20 cellular contexts compared by ENCODE assay signal in the genomic region with DNA sequence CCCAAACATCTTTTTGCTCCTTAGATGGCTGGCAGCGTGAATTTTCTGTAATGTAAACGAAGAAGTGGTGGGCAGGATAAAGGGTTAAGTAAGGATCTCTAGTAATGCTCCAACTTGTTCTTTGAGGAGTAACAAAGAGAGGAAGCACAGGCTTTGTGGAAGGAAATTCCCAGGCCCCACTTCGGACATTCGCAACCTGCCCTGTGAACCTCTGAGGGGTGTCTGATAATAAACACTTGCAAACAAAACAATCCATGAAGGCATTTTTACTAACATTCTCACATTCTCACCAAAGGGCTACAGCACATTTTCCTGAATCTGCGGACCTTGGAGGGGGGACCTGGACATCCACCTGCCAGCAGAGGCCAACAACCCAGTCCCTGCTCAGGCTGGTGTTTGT. TPM values are rescaled to one million over a fixed set of nuclear protein-coding genes. Genes with fewer than 3 reads are reported as not detected.
"Had no signal": no experiment of that assay in that cellular context is flagged by ENCODE, and none has a peak within 500 bp of the region (broad histone marks: within the 10 kb centered on the region; RNA-seq: fewer than 3 reads in every experiment).

No MANE protein-coding gene starts in this region.

- H3K4me1 Mint-ChIP-seq: activated naive CD8-positive, alpha-beta T cell treated with anti-CD3 and anti-CD28 coated beads, Interleukin-2, amount 50 U/mL, for 24 hours; activated T-helper 17 cell treated with anti-CD3 and anti-CD28 coated beads, Interleukin-2, amount 50 U/mL, for 72 hours; neural progenitor cell; T-cell had no signal

- DNase-seq: activated CD4-positive, CD25-positive, alpha-beta regulatory T cell treated with anti-CD3 and anti-CD28 coated beads, Interleukin-2, amount 50 U/mL, for 72 hours; activated naive CD4-positive, alpha-beta T cell treated with anti-CD3 and anti-CD28 coated beads for 36 hours; activated naive CD8-positive, alpha-beta T cell treated with anti-CD3 and anti-CD28 coated beads, Interleukin-2, amount 50 U/mL, for 24 hours; aorta; cerebellar nuclear complex; effector memory CD4-positive, alpha-beta T cell; islet precursor cell; ovary; retina; T-cell; T-helper 9 cell; testis had no signal

- H3K36me3 Mint-ChIP-seq: neural progenitor cell, T-cell had no signal

- H3K27ac ChIP-seq: epithelial cell of prostate, neural progenitor cell, ovary, SK-N-MC, testis had no signal

- H3K27me3 ChIP-seq: neural progenitor cell, ovary, testis had no signal

- FAIRE-seq: frontal cortex had no signal

- H3K9me3 ChIP-seq: ovary, testis had no signal

- H3K4me3 ChIP-seq: neural progenitor cell, ovary, SK-N-MC, smooth muscle cell, testis had no signal

- H3K4me1 ChIP-seq: neural progenitor cell had no signal

- ATAC-seq: activated naive CD8-positive, alpha-beta T cell treated with anti-CD3 and anti-CD28 coated beads, Interleukin-2, amount 50 U/mL, for 24 hours; activated T-helper 17 cell treated with anti-CD3 and anti-CD28 coated beads, Interleukin-2, amount 50 U/mL, for 72 hours; T-cell had no signal

- H3K36me3 ChIP-seq: neural progenitor cell, ovary had no signal

- H3K9me3 Mint-ChIP-seq: activated naive CD4-positive, alpha-beta T cell treated with anti-CD3 and anti-CD28 coated beads for 36 hours; activated naive CD8-positive, alpha-beta T cell treated with anti-CD3 and anti-CD28 coated beads, Interleukin-2, amount 50 U/mL, for 24 hours; stimulated activated naive CD8-positive, alpha-beta T cell treated with anti-CD3 and anti-CD28 coated beads, Interleukin-15, Interleukin-2, amounts not matched to agents 100 ng/mL and 50 ng/mL, for 24 hours; T-cell had no signal

- H3K4me3 Mint-ChIP-seq: activated naive CD4-positive, alpha-beta T cell treated with anti-CD3 and anti-CD28 coated beads for 36 hours; activated naive CD8-positive, alpha-beta T cell treated with anti-CD3 and anti-CD28 coated beads, Interleukin-2, amount 50 U/mL, for 24 hours; activated T-helper 17 cell treated with anti-CD3 and anti-CD28 coated beads, Interleukin-2, amount 50 U/mL, for 72 hours; neural progenitor cell; stimulated activated naive CD8-positive, alpha-beta T cell treated with anti-CD3 and anti-CD28 coated beads, Interleukin-15, Interleukin-2, amounts not matched to agents 100 ng/mL and 50 ng/mL, for 24 hours; T-cell had no signal

- H3K27ac Mint-ChIP-seq: activated naive CD4-positive, alpha-beta T cell treated with anti-CD3 and anti-CD28 coated beads for 36 hours; activated naive CD8-positive, alpha-beta T cell treated with anti-CD3 and anti-CD28 coated beads, Interleukin-2, amount 50 U/mL, for 24 hours; activated T-helper 17 cell treated with anti-CD3 and anti-CD28 coated beads, Interleukin-2, amount 50 U/mL, for 72 hours; neural progenitor cell; stimulated activated naive CD8-positive, alpha-beta T cell treated with anti-CD3 and anti-CD28 coated beads, Interleukin-15, Interleukin-2, amounts not matched to agents 100 ng/mL and 50 ng/mL, for 24 hours; T-cell had no signal

RNA-seq across cellular contexts. Expression of a gene that starts 25.8 kb away (rescaled TPM):
- total RNA-seq: activated CD8-positive, alpha-beta memory T cell treated with anti-CD3 and anti-CD28 coated beads for 36 hours; activated naive CD4-positive, alpha-beta T cell treated with anti-CD3 and anti-CD28 coated beads for 36 hours; activated T-helper 17 cell treated with anti-CD3 and anti-CD28 coated beads, Interleukin-2, amount 50 U/mL, for 72 hours had no signal
- polyA plus RNA-seq: smooth muscle cell had no signal
